ENCODE assay signal across 10 cellular contexts in genomic region chr6:149846321-149846720, GRCh38. TPM values are rescaled to one million over a fixed set of nuclear protein-coding genes. Genes with fewer than 3 reads are reported as not detected.
DNase-seq lines count a peak whose midpoint lies in the region; ATAC-seq and TF ChIP-seq lines count a peak whose summit lies in the region.
"Had no signal": no experiment of that assay in that cellular context is flagged by ENCODE, and none has a peak within 500 bp of the region (broad histone marks: within the 10 kb centered on the region; RNA-seq: fewer than 3 reads in every experiment).

No MANE protein-coding gene starts in this region.

- peak overlapping the region; percentile 76 for H3K27ac Mint-ChIP-seq in mesothelial cell of epicardium
- H3K27ac Mint-ChIP-seq in activated CD8-positive, alpha-beta T cell treated with anti-CD3 and anti-CD28 coated beads for 36 hours = no peak overlapping the region

- H3K36me3 Mint-ChIP-seq in mesothelial cell of epicardium = peaks cover 8% of the 10 kb centered on the region
- H3K36me3 Mint-ChIP-seq in activated CD8-positive, alpha-beta T cell treated with anti-CD3 and anti-CD28 coated beads for 36 hours (ENCODE audit: low read depth) = no peaks in the 10 kb centered on the region

- WGBS in body of pancreas, 2 donors = 67 to 69% methylated on average over 7 of the region's 7 CpGs

- POLR2A ChIA-PET in activated CD8-positive, alpha-beta T cell treated with anti-CD3 and anti-CD28 coated beads for 36 hours (lab: Charles Lee) = no interaction called here

- peak; percentile 82 for DNase-seq in AG10803 (ENCODE audit: low read depth)
- DNase-seq in LHCN-M2 (ENCODE audit: low read depth) = peak; percentile 86
- peak; percentile 16 to 49 (median 38) for DNase-seq in body of pancreas
- peak in 1 of 2 experiments; percentile 69 for DNase-seq in mesothelial cell of epicardium (ENCODE audit: low spot score in 2 of 2, unreplicated experiment in 2 of 2)
- no peak for DNase-seq in NCI-H2029 treated with DMSO at 0.1 percent for 48 hours (lab: John Stamatoyannopoulos, UW)
- no peak for DNase-seq in activated CD8-positive, alpha-beta memory T cell treated with anti-CD3 and anti-CD28 coated beads, Interleukin-2, amount 50 U/mL, for 48 hours
- no peak for DNase-seq in activated CD8-positive, alpha-beta T cell treated with anti-CD3 and anti-CD28 coated beads for 36 hours

- H3K27me3 Mint-ChIP-seq in mesothelial cell of epicardium (ENCODE audit: low read depth) = no peaks in the 10 kb centered on the region
- peaks cover 9% of the 10 kb centered on the region for H3K27me3 Mint-ChIP-seq in activated CD8-positive, alpha-beta T cell treated with anti-CD3 and anti-CD28 coated beads for 36 hours

- H3K4me1 Mint-ChIP-seq in mesothelial cell of epicardium = peaks cover 25% of the 10 kb centered on the region
- no peaks in the 10 kb centered on the region for H3K4me1 Mint-ChIP-seq in activated CD8-positive, alpha-beta T cell treated with anti-CD3 and anti-CD28 coated beads for 36 hours (ENCODE audit: low read depth)

- no peaks in the 10 kb centered on the region for H3K27me3 ChIP-seq in body of pancreas

- H3K9me3 Mint-ChIP-seq in mesothelial cell of epicardium = no peaks in the 10 kb centered on the region
- H3K9me3 Mint-ChIP-seq in activated CD8-positive, alpha-beta T cell treated with anti-CD3 and anti-CD28 coated beads for 36 hours = no peaks in the 10 kb centered on the region

- H3K27ac ChIP-seq in body of pancreas = no peak overlapping the region

- ATAC-seq in body of pancreas = no peak
- ATAC-seq in GM19023 (IDR thresholded peaks at IDR 0.05; ENCODE audit: unreplicated experiment) = no peak
- no peak for ATAC-seq in activated CD8-positive, alpha-beta T cell treated with anti-CD3 and anti-CD28 coated beads for 36 hours

- H3K4me3 ChIP-seq in AG10803 (ENCODE audit: low read length) = no peak overlapping the region
- no peak overlapping the region for H3K4me3 ChIP-seq in body of pancreas

- H3K9me3 ChIP-seq in body of pancreas = no peaks in the 10 kb centered on the region

- TF ChIP-seq POLR2A in body of pancreas (IDR thresholded peaks at IDR 0.05) = no peak

- TF ChIP-seq CTCF in AG10803 (conservative IDR thresholded peaks at IDR 0.05; ENCODE audit: low read length) (no peak), body of pancreas (IDR thresholded peaks at IDR 0.05) (no peak), mesothelial cell of epicardium (IDR thresholded peaks at IDR 0.05; ENCODE audit: unreplicated experiment) (no peak)
- no peak for TF ChIP-seq CTCF in activated CD8-positive, alpha-beta T cell treated with anti-CD3 and anti-CD28 coated beads for 36 hours (IDR thresholded peaks at IDR 0.05)

- no peak overlapping the region for H3K4me3 Mint-ChIP-seq in mesothelial cell of epicardium
- no peak overlapping the region for H3K4me3 Mint-ChIP-seq in activated CD8-positive, alpha-beta T cell treated with anti-CD3 and anti-CD28 coated beads for 36 hours

- peaks cover 12% of the 10 kb centered on the region for H3K4me1 ChIP-seq in body of pancreas

- intact Hi-C loops in body of pancreas (cut with DNase I) = no loop called here
- intact Hi-C loops in activated CD8-positive, alpha-beta T cell treated with anti-CD3 and anti-CD28 coated beads for 36 hours (cut with micrococcal nuclease) = no loop called here

- no peaks in the 10 kb centered on the region for H3K36me3 ChIP-seq in body of pancreas (replicated peaks in 1 of 2; ENCODE audit: insufficient read depth in 1 of 2, low read depth in 2 of 2)

- CTCF ChIA-PET in activated CD8-positive, alpha-beta T cell treated with anti-CD3 and anti-CD28 coated beads for 36 hours (lab: Charles Lee) = interaction anchor here (1.8 kb wide), 1 partner anchor 11 kb away, joined by 8 read pairs; no protein-coding TSS in a partner anchor

RNA-seq across cellular contexts. Expression of gene LRP11, which starts 17.8 kb away (rescaled TPM):
- total RNA-seq in LHCN-M2 (2014; rRNA removed) = 46.6 and 50.9 TPM in 2 replicates
- 12.6 TPM for polyA plus RNA-seq in LHCN-M2 (2012)
- 10 to 100 TPM; 21.0 to 28.0 TPM for total RNA-seq in body of pancreas
- 17.2 to 17.9 TPM (median 17.8 TPM) in 3 replicates for total RNA-seq in mesothelial cell of epicardium
- total RNA-seq in activated CD8-positive, alpha-beta T cell treated with anti-CD3 and anti-CD28 coated beads for 36 hours = 1 to 10 TPM; 1.9 TPM

RNA-seq across cellular contexts. Expression of gene RAET1E, which starts 51.6 kb away (rescaled TPM):
- 1.3 and 2.8 TPM in 2 replicates for total RNA-seq in LHCN-M2 (2014; rRNA removed)
- polyA plus RNA-seq in LHCN-M2 (2012) = 1.3 TPM
- total RNA-seq in body of pancreas = not detected
- total RNA-seq in mesothelial cell of epicardium = not detected in 3 replicates
- not detected for total RNA-seq in activated CD8-positive, alpha-beta T cell treated with anti-CD3 and anti-CD28 coated beads for 36 hours
- total RNA-seq: lung microvascular endothelial cell, OCI-LY7 had no signal

Comparison
In these comparisons a context has a peak if more than half of its experiments do, and no peak if none do; other contexts are left out.
1. DNase-seq: peak in AG10803 (single experiment), LHCN-M2 (single experiment) and body of pancreas (4 of 4); none in NCI-H2029 treated with DMSO at 0.1 percent for 48 hours (single experiment), activated CD8-positive, alpha-beta memory T cell treated with anti-CD3 and anti-CD28 coated beads, Interleukin-2, amount 50 U/mL, for 48 hours (single experiment) and activated CD8-positive, alpha-beta T cell treated with anti-CD3 and anti-CD28 coated beads for 36 hours (single experiment).